Comparison of ENCODE assay signal across 39 cellular contexts in the genomic region with DNA sequence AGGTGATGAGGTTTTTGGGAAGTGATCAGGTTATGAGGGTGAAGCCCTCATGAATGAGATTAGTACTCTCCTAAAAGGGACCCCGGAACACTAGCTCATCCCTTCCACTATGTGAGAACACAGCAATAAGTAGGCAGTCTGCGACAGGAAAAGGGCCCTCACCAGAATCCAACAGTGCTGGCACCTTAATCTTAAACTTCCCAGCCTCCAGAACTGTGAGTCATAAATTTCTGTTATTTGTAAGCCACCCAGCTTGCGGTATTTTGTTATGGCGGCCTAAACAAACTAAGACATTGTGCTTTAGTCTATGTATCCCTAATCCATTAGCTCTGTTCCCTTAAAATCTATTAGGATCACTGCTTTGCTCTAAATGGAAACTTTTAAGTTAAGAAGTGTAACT. TPM values are rescaled to one million over a fixed set of nuclear protein-coding genes. Genes with fewer than 3 reads are reported as not detected.
DNase-seq lines count a peak whose midpoint lies in the region; ATAC-seq, FAIRE-seq and TF ChIP-seq lines count a peak whose summit lies in the region.
"Had no signal": no experiment of that assay in that cellular context is flagged by ENCODE, and none has a peak within 500 bp of the region (broad histone marks: within the 10 kb centered on the region; RNA-seq: fewer than 3 reads in every experiment).

No MANE protein-coding gene starts in this region.

- no peak for DNase-seq in activated T-cell treated with anti-CD3 and anti-CD28 coated beads, Interleukin-2, amount 50 U/mL, for 72 hours
- DNase-seq in activated T-cell treated with anti-CD3 and anti-CD28 coated beads, Interleukin-2, amount 50 U/mL, for 48 hours, result no peak
- DNase-seq in amniotic epithelial cell (ENCODE audit: low read depth), result peak; percentile 52
- peak; percentile 17 for DNase-seq in fibroblast of mammary gland (ENCODE audit: low read depth)
- no peak for DNase-seq in RCC 7860 (ENCODE audit: low spot score)
- no peak for DNase-seq in mucosa of descending colon
- DNase-seq in AG20443 (ENCODE audit: low spot score), result no peak
- DNase-seq: 8988T; activated CD4-positive, alpha-beta T cell treated with anti-CD3 and anti-CD28 coated beads for 36 hours; activated CD8-positive, alpha-beta memory T cell treated with anti-CD3 and anti-CD28 coated beads, Interleukin-2, amount 50 U/mL, for 48 hours; activated CD8-positive, alpha-beta T cell treated with anti-CD3 and anti-CD28 coated beads for 36 hours; anterior cingulate cortex; Caco-2; DMS53; hypothalamus; left colon; NCI-H1105; NCI-H187 treated with DMSO at 0.1 percent for 48 hours; NCI-H526; pancreas; PC-3; retina; SHP77; small intestine; stimulated activated naive CD4-positive, alpha-beta T cell treated with Interleukin-2 at 50 U/mL for 16 hours; upper lobe of left lung had no signal

- no peaks in the 10 kb centered on the region for H3K27me3 Mint-ChIP-seq in activated T-cell treated with anti-CD3 and anti-CD28 coated beads, Interleukin-2, amount 50 U/mL, for 72 hours (ENCODE audit: low read depth)
- H3K27me3 Mint-ChIP-seq: activated CD4-positive, alpha-beta T cell treated with anti-CD3 and anti-CD28 coated beads for 36 hours; activated CD8-positive, alpha-beta T cell treated with anti-CD3 and anti-CD28 coated beads for 36 hours; activated naive CD4-positive, alpha-beta T cell treated with anti-CD3 and anti-CD28 coated beads, Interleukin-2, amount 50 U/mL, for 24 hours; central memory CD8-positive, alpha-beta T cell; dendritic cell treated with granulocyte-macrophage colony-stimulating factor and Interleukin-4, amounts not matched to agents 40 ng/mL and 50 ng/mL, for 4 days; memory B cell had no signal

- no peaks in the 10 kb centered on the region for H3K4me1 ChIP-seq in mucosa of descending colon (ENCODE audit: low read depth)
- H3K4me1 ChIP-seq: Caco-2, pancreas, suprapubic skin, upper lobe of left lung had no signal

- ATAC-seq in activated T-cell treated with anti-CD3 and anti-CD28 coated beads, Interleukin-2, amount 50 U/mL, for 72 hours (replicated peaks in 1 of 2), result no peak
- ATAC-seq in mucosa of descending colon (no peak), GM21723 (IDR thresholded peaks at IDR 0.05; ENCODE audit: unreplicated experiment) (no peak)
- ATAC-seq: activated CD4-positive, alpha-beta T cell treated with anti-CD3 and anti-CD28 coated beads for 36 hours; activated CD8-positive, alpha-beta T cell treated with anti-CD3 and anti-CD28 coated beads for 36 hours; GM23338; K562; left colon; pancreas; PC-3 had no signal

- H3K9me3 ChIP-seq in mucosa of descending colon, result no peaks in the 10 kb centered on the region
- H3K9me3 ChIP-seq: Caco-2, pancreas, suprapubic skin, upper lobe of left lung had no signal

- H3K4me1 Mint-ChIP-seq in activated T-cell treated with anti-CD3 and anti-CD28 coated beads, Interleukin-2, amount 50 U/mL, for 72 hours (ENCODE audit: low read depth), result peaks cover 13% of the 10 kb centered on the region
- H3K4me1 Mint-ChIP-seq: memory B cell, neural crest cell had no signal

- H3K4me3 ChIP-seq in fibroblast of mammary gland (ENCODE audit: control insufficient read depth, low read depth, low read length) (no peak overlapping the region), mucosa of descending colon (no peak overlapping the region)
- H3K4me3 ChIP-seq: GM23338, K562, pancreas, suprapubic skin, upper lobe of left lung had no signal

- no peaks in the 10 kb centered on the region for H3K9me3 Mint-ChIP-seq in activated T-cell treated with anti-CD3 and anti-CD28 coated beads, Interleukin-2, amount 50 U/mL, for 72 hours
- H3K9me3 Mint-ChIP-seq: activated CD8-positive, alpha-beta T cell treated with anti-CD3 and anti-CD28 coated beads for 36 hours; activated naive CD4-positive, alpha-beta T cell treated with anti-CD3 and anti-CD28 coated beads, Interleukin-2, amount 50 U/mL, for 24 hours; activated T-helper 2 cell treated with anti-CD3 and anti-CD28 coated beads, Interferon-gamma antibody, Interleukin-2, Interleukin-4, amounts not matched to agents 10 μg/mL and 5 μg/mL and 100 μg/mL, durations not matched to agents 14 hours and 24 hours and 36 hours; CD14-positive monocyte; central memory CD8-positive, alpha-beta T cell; dendritic cell treated with granulocyte-macrophage colony-stimulating factor and Interleukin-4, amounts not matched to agents 40 ng/mL and 50 ng/mL, for 4 days; GM23338; memory B cell; neural crest cell; T-helper 2 cell treated with Interferon-gamma antibody and Interleukin-4, amounts not matched to agents 5 μg/mL and 100 μg/mL, for 36 hours had no signal

- H3K36me3 Mint-ChIP-seq in activated T-cell treated with anti-CD3 and anti-CD28 coated beads, Interleukin-2, amount 50 U/mL, for 72 hours (ENCODE audit: insufficient read depth in 2 of 2), result peaks cover 0 to 6% of the 10 kb centered on the region in 2 donors

- FAIRE-seq in RCC 7860 (lab: Jason Lieb, UNC), result no peak
- FAIRE-seq: K562 had no signal

- H3K27ac Mint-ChIP-seq in activated T-cell treated with anti-CD3 and anti-CD28 coated beads, Interleukin-2, amount 50 U/mL, for 72 hours, result peak overlapping the region; percentile 10
- H3K27ac Mint-ChIP-seq: activated CD4-positive, alpha-beta T cell treated with anti-CD3 and anti-CD28 coated beads for 36 hours; activated CD8-positive, alpha-beta T cell treated with anti-CD3 and anti-CD28 coated beads for 36 hours; activated naive CD4-positive, alpha-beta T cell treated with anti-CD3 and anti-CD28 coated beads, Interleukin-2, amount 50 U/mL, for 24 hours; activated T-helper 2 cell treated with anti-CD3 and anti-CD28 coated beads, Interferon-gamma antibody, Interleukin-2, Interleukin-4, amounts not matched to agents 10 μg/mL and 5 μg/mL and 100 μg/mL, durations not matched to agents 14 hours and 24 hours and 36 hours; CD14-positive monocyte; dendritic cell treated with granulocyte-macrophage colony-stimulating factor and Interleukin-4, amounts not matched to agents 40 ng/mL and 50 ng/mL, for 4 days; GM23338; memory B cell; T-helper 2 cell treated with Interferon-gamma antibody and Interleukin-4, amounts not matched to agents 5 μg/mL and 100 μg/mL, for 36 hours had no signal

- TF ChIP-seq CTCF in fibroblast of mammary gland (conservative IDR thresholded peaks at IDR 0.05; ENCODE audit: control insufficient read depth, insufficient read depth, low read depth, low read length) (no peak), mucosa of descending colon (IDR thresholded peaks at IDR 0.05) (no peak)

- intact Hi-C loops in mucosa of descending colon (cut with DNase I, micrococcal nuclease), result no loop called here

- H3K36me3 ChIP-seq in mucosa of descending colon (ENCODE audit: low read depth), result no peaks in the 10 kb centered on the region
- H3K36me3 ChIP-seq: pancreas had no signal

- H3K4me3 Mint-ChIP-seq in activated T-cell treated with anti-CD3 and anti-CD28 coated beads, Interleukin-2, amount 50 U/mL, for 72 hours, result no peak overlapping the region
- H3K4me3 Mint-ChIP-seq: activated CD4-positive, alpha-beta T cell treated with anti-CD3 and anti-CD28 coated beads for 36 hours; activated CD8-positive, alpha-beta T cell treated with anti-CD3 and anti-CD28 coated beads for 36 hours; activated naive CD4-positive, alpha-beta T cell treated with anti-CD3 and anti-CD28 coated beads, Interleukin-2, amount 50 U/mL, for 24 hours; CD14-positive monocyte; central memory CD8-positive, alpha-beta T cell; dendritic cell treated with granulocyte-macrophage colony-stimulating factor and Interleukin-4, amounts not matched to agents 40 ng/mL and 50 ng/mL, for 4 days; GM23338; memory B cell; neural crest cell; T-helper 2 cell treated with Interferon-gamma antibody and Interleukin-4, amounts not matched to agents 5 μg/mL and 100 μg/mL, for 36 hours had no signal

RNA-seq across cellular contexts. Expression of a gene that starts 8.5 kb away (rescaled TPM):
- 1 to 10 TPM; 9.1 to 9.8 TPM for total RNA-seq in activated T-cell treated with anti-CD3 and anti-CD28 coated beads, Interleukin-2, amount 50 U/mL, for 72 hours
- 1 to 10 TPM; 1.5 to 5.5 (median 3.1) TPM for total RNA-seq in mucosa of descending colon
- total RNA-seq: Caco-2, HT-29, PC-3 had no signal

RNA-seq across cellular contexts. Expression of a gene that starts 24.8 kb away (rescaled TPM):
- 10 to 100 TPM; 45.8 to 57.3 TPM for total RNA-seq in activated T-cell treated with anti-CD3 and anti-CD28 coated beads, Interleukin-2, amount 50 U/mL, for 72 hours
- total RNA-seq in mucosa of descending colon, result 10 to 100 TPM in 1 of 3 donors, 1 to 10 TPM in 2; 5.8 to 12.9 (median 8.2) TPM
- total RNA-seq: Caco-2, HT-29 had no signal

RNA-seq across cellular contexts. Expression of a gene that starts 50.3 kb away (rescaled TPM):
- 10 to 100 TPM; 37.1 to 64.7 TPM for total RNA-seq in activated T-cell treated with anti-CD3 and anti-CD28 coated beads, Interleukin-2, amount 50 U/mL, for 72 hours
- total RNA-seq in mucosa of descending colon, result 10 to 100 TPM in 2 of 3 donors, 1 to 10 TPM in 1; 4.2 to 19.5 (median 10.3) TPM
- total RNA-seq: Caco-2, GM23338, HT-29 had no signal

Comparison
In these comparisons a context has a peak if more than half of its experiments do, and no peak if none do; other contexts are left out.
1. DNase-seq: peak in amniotic epithelial cell (single experiment) and fibroblast of mammary gland (single experiment); none in activated T-cell treated with anti-CD3 and anti-CD28 coated beads, Interleukin-2, amount 50 U/mL, for 72 hours (0 of 2), activated T-cell treated with anti-CD3 and anti-CD28 coated beads, Interleukin-2, amount 50 U/mL, for 48 hours (0 of 2), RCC 7860 (single experiment), mucosa of descending colon (0 of 3) and AG20443 (single experiment).